ENCODE assay signal across 26 cellular contexts in genomic region chr10:93064874-93065660, GRCh38. TPM values are rescaled to one million over a fixed set of nuclear protein-coding genes. Genes with fewer than 3 reads are reported as not detected.
DNase-seq lines count a peak whose midpoint lies in the region; ATAC-seq, FAIRE-seq and TF ChIP-seq lines count a peak whose summit lies in the region.
"Had no signal": no experiment of that assay in that cellular context is flagged by ENCODE, and none has a peak within 500 bp of the region (broad histone marks: within the 10 kb centered on the region; RNA-seq: fewer than 3 reads in every experiment).

No MANE protein-coding gene starts in this region.

- H2BK5ac ChIP-seq in H1 (ENCODE audit: low read depth, low read length) = no peak overlapping the region

- no peaks in the 10 kb centered on the region for H3K79me2 ChIP-seq in H1 (ENCODE audit: control insufficient read depth in 1 of 2, insufficient read depth in 2 of 2, low read length in 2 of 2)

- H3K4me3 ChIP-seq in H1 (ENCODE audit: extremely low read depth in 1 of 4, insufficient read depth in 2 of 4, low read depth in 3 of 4, low read length in 4 of 4) = peak overlapping the region; percentile 6 to 54 (median 30); a peak in 7 of 8 replicates
- H3K4me3 ChIP-seq: BLaER1 treated with 17β-estradiol and CSF1 and Interleukin-3, amounts not matched to agents 10 nM and 100 nM; psoas muscle had no signal

- peaks cover 17% of the 10 kb centered on the region; the same call in 1 of the 2 replicates for H3K23me2 ChIP-seq in H1 (ENCODE audit: low read depth, low read length)

- H2BK120ac ChIP-seq in H1 (replicated peaks; ENCODE audit: low read depth, low read length) = no peak overlapping the region

- H3K36me3 ChIP-seq in H1 (ENCODE audit: control insufficient read depth in 2 of 4, insufficient read depth in 4 of 4, low read length in 3 of 4) = peaks cover 0 to 20% (median 1%) of the 10 kb centered on the region in 4 experiments; a peak in 1 of 8 replicates
- H3K36me3 ChIP-seq: heart left ventricle had no signal

- H2BK15ac ChIP-seq in H1 (ENCODE audit: low read length) = no peak overlapping the region

- peak overlapping the region; percentile 73 to 74 for H3K4me2 ChIP-seq in H1 (ENCODE audit: insufficient read depth in 1 of 2, low read depth in 2 of 2, low read length in 2 of 2)
- H3K4me2 ChIP-seq: BLaER1 treated with 17β-estradiol and CSF1 and Interleukin-3, amounts not matched to agents 10 nM and 100 nM had no signal

- peaks cover under 1% of the 10 kb centered on the region for H3K36me3 Mint-ChIP-seq in stimulated activated naive CD8-positive, alpha-beta T cell treated with anti-CD3 and anti-CD28 coated beads, Interleukin-15, Interleukin-2, amounts not matched to agents 100 ng/mL and 50 ng/mL, for 24 hours (ENCODE audit: low read depth)

- no peak overlapping the region for H2BK12ac ChIP-seq in H1 (ENCODE audit: low read depth, low read length)

- DNase-seq in stimulated activated naive CD8-positive, alpha-beta T cell treated with anti-CD3 and anti-CD28 coated beads, Interleukin-15, amount 100 ng/mL, for 72 hours = no peak
- DNase-seq in H1 (ENCODE audit: low read depth in 1 of 2, low spot score in 2 of 2) (no peak), mucosa of gallbladder (ENCODE audit: low spot score) (peak; percentile 3), DMS 273 treated with DMSO at 0.1 percent for 48 hours (lab: John Stamatoyannopoulos, UW) (no peak), NCI-H2107 treated with DMSO at 0.1 percent for 48 hours (lab: John Stamatoyannopoulos, UW; ENCODE audit: unreplicated experiment) (no peak), GM19238 (ENCODE audit: insufficient read length, low spot score) (no peak), ecto neural progenitor cell (ENCODE audit: low spot score) (no peak)
- DNase-seq: activated CD4-positive, alpha-beta T cell treated with anti-CD3 and anti-CD28 coated beads, Interleukin-2, amount 10 ng/mL, durations not matched to agents 24 days and 14 days; activated naive CD4-positive, alpha-beta T cell; DND-41; heart left ventricle; left ventricle myocardium superior; NCI-H187 treated with DMSO at 0.1 percent for 48 hours; NCI-H748 treated with DMSO at 0.1 percent for 48 hours; psoas muscle; RPMI8226; small intestine; stimulated activated CD4-positive, alpha-beta T cell treated with anti-CD3 and anti-CD28 coated beads, Interleukin-2, amount 100 ng/mL, for 24 hours had no signal

- no peak overlapping the region for H4K5ac ChIP-seq in H1 (ENCODE audit: insufficient read length, low read depth, low read length)

- CTCF ChIA-PET in H1 (lab: Charles Lee; ENCODE audit: partially characterized antibody) = interaction anchor here (0.5 to 14.8 kb wide), 21 partner anchors 9 to 486 kb away, joined by 3 to 147 read pairs (median 3); partner anchors contain the start of gene CYP26A1

- H3K14ac ChIP-seq in H1 (ENCODE audit: insufficient read length) = no peak overlapping the region

- no peak overlapping the region for H4K91ac ChIP-seq in H1 (replicated peaks; ENCODE audit: insufficient read length, low read length)

- no peak overlapping the region for H3K4ac ChIP-seq in H1 (replicated peaks; ENCODE audit: insufficient read length, low read depth, low read length)

- H3K4me1 Mint-ChIP-seq in stimulated activated naive CD8-positive, alpha-beta T cell treated with anti-CD3 and anti-CD28 coated beads, Interleukin-15, Interleukin-2, amounts not matched to agents 100 ng/mL and 50 ng/mL, for 24 hours (ENCODE audit: low read depth) = peaks cover 27% of the 10 kb centered on the region
- peaks cover 32% of the 10 kb centered on the region for H3K4me1 Mint-ChIP-seq in stimulated activated naive CD8-positive, alpha-beta T cell treated with anti-CD3 and anti-CD28 coated beads, Interleukin-15, amount 100 ng/mL, for 72 hours

- H2BK20ac ChIP-seq in H1 (ENCODE audit: low read length) = no peak overlapping the region

- H4K8ac ChIP-seq in H1 (ENCODE audit: extremely low read depth, insufficient read depth, low read length) = no peak overlapping the region

- no peak for TF ChIP-seq EP300 in H1 (IDR thresholded peaks at IDR 0.05; ENCODE audit: borderline replicate concordance in 1 of 2, low read depth in 2 of 2, low read length in 2 of 2)

- no peak overlapping the region for H3K23ac ChIP-seq in H1 (ENCODE audit: insufficient read length)

- 45% methylated on average over 12 of the region's 12 CpGs; no CpG with 5 or more reads in 1 of the 2 experiments for WGBS in H1 (ENCODE audit: extremely low coverage in 1 of 2, insufficient coverage in 1 of 2, insufficient read length in 1 of 2, insufficient replicate concordance in 2 of 2, low coverage in 1 of 2, low lambda C conversion rate in 2 of 2, missing lambda C conversion rate in 1 of 2), 2 experiments

- H3K27me3 Mint-ChIP-seq in stimulated activated naive CD8-positive, alpha-beta T cell treated with anti-CD3 and anti-CD28 coated beads, Interleukin-15, Interleukin-2, amounts not matched to agents 100 ng/mL and 50 ng/mL, for 24 hours = peaks cover 73% of the 10 kb centered on the region
- H3K27me3 Mint-ChIP-seq in stimulated activated naive CD8-positive, alpha-beta T cell treated with anti-CD3 and anti-CD28 coated beads, Interleukin-15, amount 100 ng/mL, for 72 hours = peaks cover 99% of the 10 kb centered on the region

- no peak overlapping the region for H3K27ac Mint-ChIP-seq in stimulated activated naive CD8-positive, alpha-beta T cell treated with anti-CD3 and anti-CD28 coated beads, Interleukin-15, Interleukin-2, amounts not matched to agents 100 ng/mL and 50 ng/mL, for 24 hours
- no peak overlapping the region for H3K27ac Mint-ChIP-seq in stimulated activated naive CD8-positive, alpha-beta T cell treated with anti-CD3 and anti-CD28 coated beads, Interleukin-15, amount 100 ng/mL, for 72 hours
- H3K27ac Mint-ChIP-seq: activated CD4-positive, alpha-beta T cell treated with anti-CD3 and anti-CD28 coated beads, Interleukin-2, amount 10 ng/mL, durations not matched to agents 24 days and 14 days; dendritic cell treated with granulocyte-macrophage colony-stimulating factor and Interleukin-4, amounts not matched to agents 40 ng/mL and 50 ng/mL, for 4 days; T-helper 2 cell treated with Interferon-gamma antibody and Interleukin-4, amounts not matched to agents 5 μg/mL and 100 μg/mL, for 36 hours had no signal

- H3K4me3 Mint-ChIP-seq in stimulated activated naive CD8-positive, alpha-beta T cell treated with anti-CD3 and anti-CD28 coated beads, Interleukin-15, Interleukin-2, amounts not matched to agents 100 ng/mL and 50 ng/mL, for 24 hours = peak overlapping the region; percentile 18
- H3K4me3 Mint-ChIP-seq in stimulated activated naive CD8-positive, alpha-beta T cell treated with anti-CD3 and anti-CD28 coated beads, Interleukin-15, amount 100 ng/mL, for 72 hours = no peak overlapping the region
- H3K4me3 Mint-ChIP-seq: activated CD4-positive, alpha-beta T cell treated with anti-CD3 and anti-CD28 coated beads, Interleukin-2, amount 10 ng/mL, durations not matched to agents 24 days and 14 days; dendritic cell treated with granulocyte-macrophage colony-stimulating factor and Interleukin-4, amounts not matched to agents 40 ng/mL and 50 ng/mL, for 4 days; T-helper 2 cell treated with Interferon-gamma antibody and Interleukin-4, amounts not matched to agents 5 μg/mL and 100 μg/mL, for 36 hours had no signal

- H3K27ac ChIP-seq in H1 (ENCODE audit: low read depth, low read length) = no peak overlapping the region
- H3K27ac ChIP-seq: BLaER1 treated with 17β-estradiol and CSF1 and Interleukin-3, amounts not matched to agents 10 nM and 100 nM; heart left ventricle; psoas muscle; VCaP had no signal

- H2AFZ ChIP-seq in H1 (ENCODE audit: low read length) = no peak overlapping the region

- peaks cover 100% of the 10 kb centered on the region in 4 experiments for H3K27me3 ChIP-seq in H1 (replicated peaks in 1 of 4; ENCODE audit: control insufficient read depth in 3 of 4, extremely low read depth in 1 of 4, insufficient read depth in 3 of 4, low read length in 3 of 4)

- no peaks in the 10 kb centered on the region for H3K79me1 ChIP-seq in H1 (ENCODE audit: low read depth, low read length)

- H3K18ac ChIP-seq in H1 (ENCODE audit: extremely low read depth, low read length) = peak overlapping the region; percentile 13; the same call in 1 of the 2 replicates

- H3K4me1 ChIP-seq in H1 (replicated peaks in 1 of 4; ENCODE audit: control insufficient read depth in 3 of 4, insufficient read depth in 4 of 4, low read length in 3 of 4) = peaks cover 3 to 39% (median 33%) of the 10 kb centered on the region in 4 experiments

- TF ChIP-seq RAD21 in H1 (IDR thresholded peaks at IDR 0.05 in 1 of 2, conservative IDR thresholded peaks at IDR 0.05 in 1 of 2; ENCODE audit: low read depth in 2 of 2, low read length in 2 of 2) = no peak

- H3K9me3 Mint-ChIP-seq in stimulated activated naive CD8-positive, alpha-beta T cell treated with anti-CD3 and anti-CD28 coated beads, Interleukin-15, Interleukin-2, amounts not matched to agents 100 ng/mL and 50 ng/mL, for 24 hours = no peaks in the 10 kb centered on the region
- no peaks in the 10 kb centered on the region for H3K9me3 Mint-ChIP-seq in stimulated activated naive CD8-positive, alpha-beta T cell treated with anti-CD3 and anti-CD28 coated beads, Interleukin-15, amount 100 ng/mL, for 72 hours
- H3K9me3 Mint-ChIP-seq: activated CD4-positive, alpha-beta T cell treated with anti-CD3 and anti-CD28 coated beads, Interleukin-2, amount 10 ng/mL, durations not matched to agents 24 days and 14 days; dendritic cell treated with granulocyte-macrophage colony-stimulating factor and Interleukin-4, amounts not matched to agents 40 ng/mL and 50 ng/mL, for 4 days; T-helper 2 cell treated with Interferon-gamma antibody and Interleukin-4, amounts not matched to agents 5 μg/mL and 100 μg/mL, for 36 hours had no signal

- POLR2A ChIA-PET in H1 (lab: Charles Lee; ENCODE audit: partially characterized antibody) = interaction anchor here (1.2 to 5.7 kb wide), 2 partner anchors 9 to 11 kb away, joined by 3 to 26 read pairs; partner anchors contain the start of gene CYP26A1

- no peak for TF ChIP-seq POLR2A in H1 (IDR thresholded peaks at IDR 0.05; ENCODE audit: control extremely low read depth in 1 of 2, low read depth in 2 of 2, low read length in 2 of 2)

- H3K56ac ChIP-seq in H1 (replicated peaks; ENCODE audit: insufficient read length, low read depth, low read length) = no peak overlapping the region

- peaks cover 9 to 33% of the 10 kb centered on the region in 2 experiments for H4K20me1 ChIP-seq in H1 (replicated peaks in 1 of 2; ENCODE audit: control insufficient read depth in 1 of 2, insufficient read depth in 2 of 2, low read length in 2 of 2)

- no peak for TF ChIP-seq CTCF in H1 (IDR thresholded peaks at IDR 0.05; ENCODE audit: control extremely low read depth in 1 of 3, insufficient read depth in 1 of 3, low read depth in 1 of 3, low read length in 3 of 3)

- H3K9ac ChIP-seq in H1 (replicated peaks in 1 of 4; ENCODE audit: extremely low read depth in 1 of 4, low read depth in 3 of 4, low read length in 3 of 4) = no peak overlapping the region
- H3K9ac ChIP-seq: BLaER1 treated with 17β-estradiol and CSF1 and Interleukin-3, amounts not matched to agents 10 nM and 100 nM had no signal

- H2AK5ac ChIP-seq in H1 (ENCODE audit: low read depth, low read length) = no peak overlapping the region

- no peak for ATAC-seq in stimulated activated naive CD8-positive, alpha-beta T cell treated with anti-CD3 and anti-CD28 coated beads, Interleukin-15, amount 100 ng/mL, for 72 hours
- ATAC-seq: HCT116, heart left ventricle, left ventricle myocardium superior, psoas muscle had no signal

- no peak for FAIRE-seq in H1 (lab: Jason Lieb, UNC)
- FAIRE-seq: bronchial epithelial cell, small intestine, urothelium cell line had no signal

- H3K9me3 ChIP-seq in H1 (ENCODE audit: insufficient read depth in 2 of 2, low read depth in 1 of 2, low read length in 1 of 2) = no peaks in the 10 kb centered on the region; a peak in 1 of 4 replicates
- H3K9me3 ChIP-seq: heart left ventricle, psoas muscle had no signal

RNA-seq across cellular contexts. Expression of gene CYP26C1, which starts 4.5 kb away (rescaled TPM):
- total RNA-seq in H1 (2021; fragmentation: NEBNext Ultra II Directional; extraction: Animal tissue kit (Norgen Biotek cat#: 25700)) = 0.21 and 0.28 TPM in 2 replicates
- polyA plus RNA-seq in H1 (2011; rRNA removed) = 0.12 and 0.93 TPM in 2 replicates
- polyA plus RNA-seq in H1 (2011; cell fraction: cytosol; rRNA removed) = 0.79 TPM
- 3.0 TPM for polyA plus RNA-seq in H1 (2011; cell fraction: nucleus; rRNA removed)
- polyA plus RNA-seq in H1 (2012, experiment 1 of 2) = 0.12 to 0.21 TPM (median 0.20 TPM) in 3 of 4 replicates, not detected in the other
- polyA plus RNA-seq in H1 (2012, experiment 2 of 2) = not detected
- polyA plus RNA-seq in H1 (2013, experiment 1 of 2) = 0.04 TPM
- polyA plus RNA-seq in H1 (2013, experiment 2 of 2) = 0.06 TPM
- 0.07 and 0.22 TPM in 2 replicates for polyA minus RNA-seq in H1 (2011; rRNA and poly(A)+ RNA removed)
- 1.1 TPM for polyA minus RNA-seq in H1 (2011; cell fraction: cytosol; rRNA and poly(A)+ RNA removed)
- polyA minus RNA-seq in H1 (2011; cell fraction: nucleus; rRNA and poly(A)+ RNA removed) = 2.2 TPM
- 0.06 TPM for total RNA-seq in mucosa of gallbladder
- total RNA-seq: left ventricle myocardium superior had no signal
- polyA plus RNA-seq: heart left ventricle had no signal

RNA-seq across cellular contexts. Expression of gene CYP26A1, which starts 8.6 kb away (rescaled TPM):
- total RNA-seq in H1 (2021; fragmentation: NEBNext Ultra II Directional; extraction: Animal tissue kit (Norgen Biotek cat#: 25700)) = 5.0 and 6.2 TPM in 2 replicates
- polyA plus RNA-seq in H1 (2011; rRNA removed) = 9.1 and 23.2 TPM in 2 replicates
- 20.6 TPM for polyA plus RNA-seq in H1 (2011; cell fraction: cytosol; rRNA removed)
- 31.1 TPM for polyA plus RNA-seq in H1 (2011; cell fraction: nucleus; rRNA removed)
- 6.0 to 7.8 TPM (median 6.8 TPM) in 4 replicates for polyA plus RNA-seq in H1 (2012, experiment 1 of 2)
- 4.2 TPM for polyA plus RNA-seq in H1 (2012, experiment 2 of 2)
- polyA plus RNA-seq in H1 (2013, experiment 1 of 2) = 2.4 TPM
- 2.5 TPM for polyA plus RNA-seq in H1 (2013, experiment 2 of 2)
- polyA minus RNA-seq in H1 (2011; rRNA and poly(A)+ RNA removed) = 3.7 and 4.8 TPM in 2 replicates
- 5.5 TPM for polyA minus RNA-seq in H1 (2011; cell fraction: cytosol; rRNA and poly(A)+ RNA removed)
- 6.6 TPM for polyA minus RNA-seq in H1 (2011; cell fraction: nucleus; rRNA and poly(A)+ RNA removed)
- total RNA-seq in mucosa of gallbladder = not detected
- total RNA-seq: activated CD4-positive, alpha-beta T cell treated with anti-CD3 and anti-CD28 coated beads, Interleukin-2, amount 10 ng/mL, durations not matched to agents 24 days and 14 days; bronchial epithelial cell; heart left ventricle; left ventricle myocardium superior; psoas muscle had no signal
- polyA plus RNA-seq: heart left ventricle had no signal
